8 cellular contexts compared by ENCODE assay signal in genomic region chr7:2909043-2909442, GRCh38.
"Had no signal": no experiment of that assay in that cellular context is flagged by ENCODE, and none has a peak within 500 bp of the region (broad histone marks: within the 10 kb centered on the region; RNA-seq: fewer than 3 reads in every experiment).

No MANE protein-coding gene starts in this region.

- H3K27ac ChIP-seq: GM23248 had no signal

- H3K4me3 Mint-ChIP-seq: HFFc6 had no signal

- H3K4me1 ChIP-seq: HAP-1 had no signal

- H3K9me3 ChIP-seq: HAP-1 had no signal

- ATAC-seq: HCT116 had no signal

- H3K9ac ChIP-seq: GM23248 had no signal

- DNase-seq: GM23248, GOT3, H7, HFFc6, IMR-90 had no signal

- H3K36me3 ChIP-seq: HAP-1 had no signal

- FAIRE-seq: HTR-8/SVneo had no signal

- H3K27ac Mint-ChIP-seq: HFFc6 had no signal

- H2AFZ ChIP-seq: GM23248 had no signal

- H3K4me3 ChIP-seq: GM23248, HAP-1 had no signal
